1 cellular context compared by ENCODE assay signal in genomic region chr3:30492581-30493192, GRCh38.
TF ChIP-seq lines count a peak whose summit lies in the region.

No MANE protein-coding gene starts in this region.

TF ChIP-seq in GM12878, 131 proteins besides CTCF, POLR2A, EP300 and RAD21 (continued from another document):
- no peak for TF ChIP-seq E2F4 (IDR thresholded peaks at IDR 0.05; ENCODE audit: low read depth, low read length)
- TF ChIP-seq BRCA1 (IDR thresholded peaks at IDR 0.05; ENCODE audit: low read depth, low read length) = no peak
- TF ChIP-seq SKIL (IDR thresholded peaks at IDR 0.05; ENCODE audit: low read depth, poor library complexity, severe bottlenecking) = no peak
- no peak for TF ChIP-seq ZSCAN29 (IDR thresholded peaks at IDR 0.05)
- TF ChIP-seq IKZF2 (IDR thresholded peaks at IDR 0.05) = no peak
- TF ChIP-seq USF2 (IDR thresholded peaks at IDR 0.05; ENCODE audit: borderline replicate concordance, low read depth, low read length) = no peak
- no peak for TF ChIP-seq FOS (IDR thresholded peaks at IDR 0.05; ENCODE audit: borderline replicate concordance, extremely low read depth, insufficient read length)
- TF ChIP-seq PAX8 (IDR thresholded peaks at IDR 0.05) = no peak
- no peak for TF ChIP-seq CREB1 (IDR thresholded peaks at IDR 0.05; ENCODE audit: low read depth)
- TF ChIP-seq RELA (IDR thresholded peaks at IDR 0.05; ENCODE audit: borderline replicate concordance, partially characterized antibody) = no peak
- TF ChIP-seq ZBTB4 (CRISPR knock-in tag; IDR thresholded peaks at IDR 0.05) = no peak
- no peak for TF ChIP-seq EED (IDR thresholded peaks at IDR 0.05; ENCODE audit: low read depth)
TF ChIP-seq in GM12878: peak in this region for 0.
